In the genomic region with DNA sequence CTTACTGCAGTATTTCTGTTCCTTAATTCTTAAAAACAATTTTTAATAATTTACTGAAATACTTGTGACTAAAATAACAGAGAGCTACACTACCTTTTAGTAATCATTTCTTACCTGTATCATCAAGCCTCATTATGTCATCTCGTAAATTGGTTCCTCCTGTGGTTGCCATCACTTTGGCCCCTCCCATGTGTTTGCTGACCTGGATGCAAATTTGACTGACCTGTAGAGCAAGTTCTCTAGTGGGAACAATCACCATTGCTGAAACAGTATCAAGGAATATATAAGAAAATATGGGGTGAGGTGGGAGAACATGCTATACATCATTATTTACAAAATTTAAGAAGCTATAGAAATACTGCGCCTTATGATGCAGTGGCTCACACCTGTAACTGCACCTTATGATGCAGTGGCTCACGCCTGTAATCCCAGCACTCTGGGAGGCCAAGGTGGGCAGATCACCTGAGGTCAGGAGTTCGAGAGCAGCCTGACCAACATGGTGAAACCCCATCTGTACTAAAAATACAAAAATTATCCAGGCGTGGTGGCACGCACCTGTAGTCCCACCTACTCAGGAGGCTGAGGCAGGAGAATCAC, we compare ENCODE assay signal across 7 cellular contexts. TPM values are rescaled to one million over a fixed set of nuclear protein-coding genes. Genes with fewer than 3 reads are reported as not detected.
A peak's percentile ranks its signal among the peaks of the same experiment; 100 is the strongest.
DNase-seq lines count a peak whose midpoint lies in the region; ATAC-seq and TF ChIP-seq lines count a peak whose summit lies in the region.
"Not testable (repeated sequence)": the region's sequence is repeated elsewhere in the genome, so short reads cannot be mapped to it uniquely, and the experiment has no call there.

No MANE protein-coding gene starts in this region.

- intact Hi-C loops in CD4-positive, alpha-beta T cell (cut with DNase I, micrococcal nuclease); mucosa of descending colon (cut with DNase I, micrococcal nuclease): not testable (repeated sequence)

- ATAC-seq in CD4-positive, alpha-beta T cell (ENCODE audit: poor library complexity): peak; percentile 44
- peak; percentile 70 for ATAC-seq in esophagus mucosa
- ATAC-seq in mucosa of descending colon: peak; percentile 58
- peak in 1 of 2 donors; percentile 34 for ATAC-seq in stimulated activated naive B cell treated with anti-CD40 and anti-IgM and Interleukin-4, amounts not matched to agents 10 μg/mL and 1 μg/mL and 100 μg/mL, for 72 hours (replicated peaks)

- DNase-seq in CD4-positive, alpha-beta T cell; GM12864 (ENCODE audit: low read depth); stimulated activated naive B cell treated with anti-CD40 and anti-IgM and Interleukin-4, amounts not matched to agents 10 μg/mL and 1 μg/mL and 100 μg/mL, for 72 hours: not testable (repeated sequence)
- DNase-seq in HT-29 (ENCODE audit: low spot score) (peak; percentile 29), mucosa of descending colon (peak in 1 of 3 donors; percentile 17)

- H3K27ac ChIP-seq in CD4-positive, alpha-beta T cell (ENCODE audit: low read depth, low read length): not testable (repeated sequence)
- peak overlapping the region; percentile 55 for H3K27ac ChIP-seq in VCaP

- not testable (repeated sequence) for H3K4me3 ChIP-seq in GM12864 (ENCODE audit: low read depth, low read length); mucosa of descending colon

- not testable (repeated sequence) for H3K4me1 ChIP-seq in mucosa of descending colon (ENCODE audit: low read depth)

- peaks cover 43% of the 10 kb centered on the region for H3K4me1 Mint-ChIP-seq in CD4-positive, alpha-beta T cell (ENCODE audit: low read depth)
- peaks cover 6 to 19% of the 10 kb centered on the region in 2 donors for H3K4me1 Mint-ChIP-seq in stimulated activated naive B cell treated with anti-CD40 and anti-IgM and Interleukin-4, amounts not matched to agents 10 μg/mL and 1 μg/mL and 100 μg/mL, for 72 hours

- H3K9me3 Mint-ChIP-seq in CD4-positive, alpha-beta T cell; stimulated activated naive B cell treated with anti-CD40 and anti-IgM and Interleukin-4, amounts not matched to agents 10 μg/mL and 1 μg/mL and 100 μg/mL, for 72 hours: not testable (repeated sequence)

- H3K27me3 Mint-ChIP-seq in CD4-positive, alpha-beta T cell; stimulated activated naive B cell treated with anti-CD40 and anti-IgM and Interleukin-4, amounts not matched to agents 10 μg/mL and 1 μg/mL and 100 μg/mL, for 72 hours: not testable (repeated sequence)

- TF ChIP-seq CTCF in CD4-positive, alpha-beta T cell (IDR thresholded peaks at IDR 0.05); mucosa of descending colon (IDR thresholded peaks at IDR 0.05): not testable (repeated sequence)
- peak; percentile 11 for TF ChIP-seq CTCF in GM12864 (IDR thresholded peaks at IDR 0.05; ENCODE audit: low read depth, low read length, missing control alignments)
- TF ChIP-seq CTCF in VCaP (conservative IDR thresholded peaks at IDR 0.05): peak; percentile 27; the same call in 1 of the 2 replicates

- H3K9me3 ChIP-seq in CD4-positive, alpha-beta T cell (ENCODE audit: control insufficient read depth, low read length); mucosa of descending colon: not testable (repeated sequence)

- not testable (repeated sequence) for H3K4me3 Mint-ChIP-seq in CD4-positive, alpha-beta T cell; stimulated activated naive B cell treated with anti-CD40 and anti-IgM and Interleukin-4, amounts not matched to agents 10 μg/mL and 1 μg/mL and 100 μg/mL, for 72 hours

- H3K36me3 ChIP-seq in mucosa of descending colon (ENCODE audit: low read depth): peaks cover 18% of the 10 kb centered on the region

- peaks cover 98% of the 10 kb centered on the region for H3K36me3 Mint-ChIP-seq in CD4-positive, alpha-beta T cell (ENCODE audit: low read depth)
- peaks cover 27 to 35% of the 10 kb centered on the region in 2 donors for H3K36me3 Mint-ChIP-seq in stimulated activated naive B cell treated with anti-CD40 and anti-IgM and Interleukin-4, amounts not matched to agents 10 μg/mL and 1 μg/mL and 100 μg/mL, for 72 hours

- CTCF ChIA-PET in CD4-positive, alpha-beta T cell (lab: Charles Lee): interaction anchor here (0.9 kb wide), 2 partner anchors 26 to 131 kb away, joined by 3 read pairs; partner anchors contain the start of gene DDX6

- H3K27me3 ChIP-seq in CD4-positive, alpha-beta T cell (ENCODE audit: control insufficient read depth, insufficient read depth, low read length): not testable (repeated sequence)

- H3K27ac Mint-ChIP-seq in CD4-positive, alpha-beta T cell: peak overlapping the region; percentile 52
- peak overlapping the region; percentile 56 for H3K27ac Mint-ChIP-seq in stimulated activated naive B cell treated with anti-CD40 and anti-IgM and Interleukin-4, amounts not matched to agents 10 μg/mL and 1 μg/mL and 100 μg/mL, for 72 hours

- POLR2A ChIA-PET in CD4-positive, alpha-beta T cell (lab: Charles Lee): interaction anchor here (0.6 to 0.9 kb wide), 3 partner anchors 26 to 112 kb away, joined by 3 to 4 read pairs (median 3); partner anchors contain the start of gene DDX6

RNA-seq across cellular contexts. Expression of gene DDX6, which starts 25.8 kb away (rescaled TPM):
- 100 to 1,000 TPM; 341 to 355 TPM for total RNA-seq in CD4-positive, alpha-beta T cell
- 26.3 and 30.5 TPM in 2 replicates for total RNA-seq in HT-29 (2014; rRNA removed; shearing (Covaris generic))
- 65.8 TPM for total RNA-seq in esophagus mucosa
- total RNA-seq in mucosa of descending colon: 100 to 1,000 TPM in 1 of 3 donors, 10 to 100 TPM in 2; 86.9 to 158 (median 97.6) TPM
